ENCODE assay signal across 1 cellular context in the genomic region with DNA sequence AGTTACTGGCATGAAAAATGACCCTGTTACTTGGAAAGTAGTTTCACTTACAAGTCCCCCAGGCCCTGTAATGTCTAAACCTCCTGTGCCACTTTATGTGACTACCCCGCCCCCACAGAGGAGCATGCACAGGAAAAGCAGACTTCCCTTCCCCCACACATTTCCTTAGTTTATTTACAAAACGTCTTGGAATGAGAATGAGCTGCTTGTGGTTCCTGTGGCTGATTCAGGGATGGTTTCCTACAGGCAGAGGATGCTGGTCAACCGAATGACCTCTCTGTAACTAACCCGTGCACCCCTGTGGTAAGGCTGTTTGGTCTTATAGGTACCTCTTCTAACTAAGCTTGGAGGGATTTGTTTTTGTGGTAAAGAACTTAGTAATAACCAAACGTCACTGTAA.
TF ChIP-seq lines count a peak whose summit lies in the region.

No MANE protein-coding gene starts in this region.

TF ChIP-seq in HepG2, 621 proteins besides CTCF, POLR2A, EP300 and RAD21 (continued from another document):
- TF ChIP-seq ONECUT2 (CRISPR knock-in tag; IDR thresholded peaks at IDR 0.05): no peak
- TF ChIP-seq ZNF713 (CRISPR knock-in tag; IDR thresholded peaks at IDR 0.05): no peak
- no peak for TF ChIP-seq ZNF75D (CRISPR knock-in tag; IDR thresholded peaks at IDR 0.05; ENCODE audit: borderline replicate concordance)
- no peak for TF ChIP-seq STAT5B (CRISPR knock-in tag; IDR thresholded peaks at IDR 0.05)
- no peak for TF ChIP-seq ZNF772 (CRISPR knock-in tag; IDR thresholded peaks at IDR 0.05)
- TF ChIP-seq, protein P1, sequence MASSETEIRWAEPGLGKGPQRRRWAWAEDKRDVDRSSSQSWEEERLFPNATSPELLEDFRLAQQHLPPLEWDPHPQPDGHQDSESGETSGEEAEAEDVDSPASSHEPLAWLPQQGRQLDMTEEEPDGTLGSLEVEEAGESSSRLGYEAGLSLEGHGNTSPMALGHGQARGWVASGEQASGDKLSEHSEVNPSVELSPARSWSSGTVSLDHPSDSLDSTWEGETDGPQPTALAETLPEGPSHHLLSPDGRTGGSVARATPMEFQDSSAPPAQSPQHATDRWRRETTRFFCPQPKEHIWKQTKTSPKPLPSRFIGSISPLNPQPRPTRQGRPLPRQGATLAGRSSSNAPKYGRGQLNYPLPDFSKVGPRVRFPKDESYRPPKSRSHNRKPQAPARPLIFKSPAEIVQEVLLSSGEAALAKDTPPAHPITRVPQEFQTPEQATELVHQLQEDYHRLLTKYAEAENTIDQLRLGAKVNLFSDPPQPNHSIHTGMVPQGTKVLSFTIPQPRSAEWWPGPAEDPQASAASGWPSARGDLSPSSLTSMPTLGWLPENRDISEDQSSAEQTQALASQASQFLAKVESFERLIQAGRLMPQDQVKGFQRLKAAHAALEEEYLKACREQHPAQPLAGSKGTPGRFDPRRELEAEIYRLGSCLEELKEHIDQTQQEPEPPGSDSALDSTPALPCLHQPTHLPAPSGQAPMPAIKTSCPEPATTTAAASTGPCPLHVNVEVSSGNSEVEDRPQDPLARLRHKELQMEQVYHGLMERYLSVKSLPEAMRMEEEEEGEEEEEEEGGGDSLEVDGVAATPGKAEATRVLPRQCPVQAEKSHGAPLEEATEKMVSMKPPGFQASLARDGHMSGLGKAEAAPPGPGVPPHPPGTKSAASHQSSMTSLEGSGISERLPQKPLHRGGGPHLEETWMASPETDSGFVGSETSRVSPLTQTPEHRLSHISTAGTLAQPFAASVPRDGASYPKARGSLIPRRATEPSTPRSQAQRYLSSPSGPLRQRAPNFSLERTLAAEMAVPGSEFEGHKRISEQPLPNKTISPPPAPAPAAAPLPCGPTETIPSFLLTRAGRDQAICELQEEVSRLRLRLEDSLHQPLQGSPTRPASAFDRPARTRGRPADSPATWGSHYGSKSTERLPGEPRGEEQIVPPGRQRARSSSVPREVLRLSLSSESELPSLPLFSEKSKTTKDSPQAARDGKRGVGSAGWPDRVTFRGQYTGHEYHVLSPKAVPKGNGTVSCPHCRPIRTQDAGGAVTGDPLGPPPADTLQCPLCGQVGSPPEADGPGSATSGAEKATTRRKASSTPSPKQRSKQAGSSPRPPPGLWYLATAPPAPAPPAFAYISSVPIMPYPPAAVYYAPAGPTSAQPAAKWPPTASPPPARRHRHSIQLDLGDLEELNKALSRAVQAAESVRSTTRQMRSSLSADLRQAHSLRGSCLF (CRISPR knock-in tag; IDR thresholded peaks at IDR 0.05; ENCODE audit: borderline replicate concordance): no peak
- no peak for TF ChIP-seq GTF2F1 (IDR thresholded peaks at IDR 0.05; ENCODE audit: low read length)
- TF ChIP-seq ZNF407 (CRISPR knock-in tag; IDR thresholded peaks at IDR 0.05; ENCODE audit: not compliant biosample characterization): no peak
- TF ChIP-seq ZNF598 (CRISPR knock-in tag; IDR thresholded peaks at IDR 0.05; ENCODE audit: borderline replicate concordance): no peak
- TF ChIP-seq, protein P2, sequence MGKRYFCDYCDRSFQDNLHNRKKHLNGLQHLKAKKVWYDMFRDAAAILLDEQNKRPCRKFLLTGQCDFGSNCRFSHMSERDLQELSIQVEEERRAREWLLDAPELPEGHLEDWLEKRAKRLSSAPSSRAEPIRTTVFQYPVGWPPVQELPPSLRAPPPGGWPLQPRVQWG (CRISPR knock-in tag; IDR thresholded peaks at IDR 0.05; ENCODE audit: borderline replicate concordance, low read depth): no peak
- no peak for TF ChIP-seq AFF4 (CRISPR knock-in tag; IDR thresholded peaks at IDR 0.05)
- no peak for TF ChIP-seq ZMYM3 (CRISPR knock-in tag; IDR thresholded peaks at IDR 0.05)
